ENCODE assay signal across 7 cellular contexts in the genomic region with DNA sequence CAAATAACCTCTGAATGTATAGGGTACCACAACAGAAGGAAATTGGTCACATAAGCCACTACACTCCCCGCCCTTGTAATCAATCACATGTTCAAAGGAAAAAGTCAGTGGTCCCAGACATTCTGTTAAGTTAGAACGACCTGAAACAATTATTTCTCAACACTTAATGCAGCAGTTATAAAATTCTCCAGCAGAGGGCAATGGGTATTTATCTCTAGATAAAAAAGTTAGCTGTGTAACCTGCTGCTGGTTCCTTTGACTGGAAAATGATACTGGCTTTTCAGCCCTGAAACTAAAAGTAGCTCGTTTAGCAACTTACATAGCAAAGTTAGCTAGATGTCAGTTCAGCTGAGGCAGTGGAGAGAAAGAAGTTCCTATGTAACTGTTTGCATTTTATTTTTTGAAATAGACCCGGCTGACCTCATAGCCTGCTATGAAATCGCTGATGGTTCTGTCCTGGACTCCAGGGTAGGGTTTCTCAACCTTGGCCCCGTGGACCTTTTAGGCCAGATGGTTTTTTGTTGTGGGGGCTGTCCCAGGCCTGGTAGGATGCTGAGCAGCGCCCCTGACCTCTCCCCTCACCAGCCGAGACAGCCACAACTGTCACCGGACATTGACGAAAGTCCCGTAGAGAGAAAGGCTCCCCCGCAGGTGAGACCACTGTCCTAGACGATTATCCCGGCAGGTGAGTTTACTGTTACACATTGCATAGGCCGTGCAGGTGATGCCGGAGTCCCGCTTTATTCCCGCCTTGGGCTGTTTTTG. TPM values are rescaled to one million over a fixed set of nuclear protein-coding genes. Genes with fewer than 3 reads are reported as not detected.
DNase-seq lines count a peak whose midpoint lies in the region; ATAC-seq, FAIRE-seq and TF ChIP-seq lines count a peak whose summit lies in the region.

No MANE protein-coding gene starts in this region.

- intact Hi-C loops in heart right ventricle (cut with DNase I): loop anchor here in 8 of 10 donors (2.0 to 5.0 kb wide), 3 partner anchors 199 to 204 kb away; no protein-coding TSS in a partner anchor

- no peak overlapping the region for H3K27ac ChIP-seq in heart right ventricle
- no peak overlapping the region for H3K27ac ChIP-seq in small intestine (ENCODE audit: low read depth in 1 of 2, low read length in 1 of 2)

- DNase-seq in DMS53 treated with DMSO at 0.1 percent for 48 hours (lab: John Stamatoyannopoulos, UW; ENCODE audit: unreplicated experiment): peak; percentile 61
- DNase-seq in NCI-H1048 (lab: John Stamatoyannopoulos, UW): peak; percentile 28
- no peak for DNase-seq in WTC11 (ENCODE audit: low spot score)
- DNase-seq in heart right ventricle: no peak
- peak; percentile 42 for DNase-seq in small intestine

- H3K4me3 Mint-ChIP-seq in WTC11: no peak overlapping the region

- peaks cover 12% of the 10 kb centered on the region for H3K9me3 Mint-ChIP-seq in WTC11

- H3K36me3 ChIP-seq in heart right ventricle (no peaks in the 10 kb centered on the region), small intestine (ENCODE audit: control insufficient read depth in 2 of 2, insufficient read depth in 2 of 2, low read length in 2 of 2) (no peaks in the 10 kb centered on the region)

- H3K36me3 Mint-ChIP-seq in WTC11: no peaks in the 10 kb centered on the region

- FAIRE-seq in small intestine (lab: Jason Lieb, UNC): no peak

- ATAC-seq in GM19324 (IDR thresholded peaks at IDR 0.05; ENCODE audit: low FRiP score, unreplicated experiment) (peak; percentile 55), WTC11 (peak; percentile 62), heart right ventricle (peak in 2 of 8 donors; percentile 44 to 47), HG02678 (IDR thresholded peaks at IDR 0.05; ENCODE audit: unreplicated experiment) (no peak)

- no peak overlapping the region for H3K27ac Mint-ChIP-seq in WTC11

- no peak overlapping the region for H3K4me3 ChIP-seq in heart right ventricle
- no peak overlapping the region for H3K4me3 ChIP-seq in small intestine (ENCODE audit: low read depth in 1 of 2, low read length in 2 of 2)

- H3K9me3 ChIP-seq in heart right ventricle (no peaks in the 10 kb centered on the region), small intestine (ENCODE audit: control insufficient read depth, low read depth) (no peaks in the 10 kb centered on the region)

- WGBS in heart right ventricle, 2 donors: 70 to 71% methylated on average over 18 of the region's 18 CpGs
- 67 to 72% (median 70%) methylated on average over 18 of the region's 18 CpGs for WGBS in small intestine, 3 donors

- H3K4me1 Mint-ChIP-seq in WTC11: peaks cover 8% of the 10 kb centered on the region

- POLR2A ChIA-PET in WTC11 (lab: Charles Lee): interaction anchor here (0.6 kb wide), 1 partner anchor 221 kb away, joined by 6 read pairs; no protein-coding TSS in a partner anchor

- no peaks in the 10 kb centered on the region for H3K4me1 ChIP-seq in heart right ventricle
- H3K4me1 ChIP-seq in small intestine (ENCODE audit: control insufficient read depth in 2 of 2, insufficient read depth in 1 of 2, low read depth in 1 of 2, low read length in 1 of 2): no peaks in the 10 kb centered on the region

- peak; percentile 52 for TF ChIP-seq CTCF in WTC11 (IDR thresholded peaks at IDR 0.05)
- TF ChIP-seq CTCF in heart right ventricle (IDR thresholded peaks at IDR 0.05): peak; percentile 45 to 78 (median 68)

- H3K27me3 ChIP-seq in heart right ventricle (peaks cover 0 to 13% (median 0%) of the 10 kb centered on the region in 7 donors), small intestine (ENCODE audit: control insufficient read depth in 2 of 2, insufficient read depth in 2 of 2, low read length in 2 of 2) (no peaks in the 10 kb centered on the region)

- no peaks in the 10 kb centered on the region for H3K27me3 Mint-ChIP-seq in WTC11 (ENCODE audit: low read depth)

- CTCF ChIA-PET in WTC11 (lab: Charles Lee): interaction anchor here (0.6 to 3.1 kb wide), 34 partner anchors 8 to 371 kb away, joined by 3 to 27 read pairs (median 4); a partner anchor contains a TSS

TF ChIP-seq in WTC11, 78 proteins besides CTCF, POLR2A, EP300 and RAD21:
- TF ChIP-seq SOX15 (CRISPR knock-in tag; IDR thresholded peaks at IDR 0.05) (no peak), NR2C2 (CRISPR knock-in tag; IDR thresholded peaks at IDR 0.05) (no peak)
- TF ChIP-seq, protein P1, sequence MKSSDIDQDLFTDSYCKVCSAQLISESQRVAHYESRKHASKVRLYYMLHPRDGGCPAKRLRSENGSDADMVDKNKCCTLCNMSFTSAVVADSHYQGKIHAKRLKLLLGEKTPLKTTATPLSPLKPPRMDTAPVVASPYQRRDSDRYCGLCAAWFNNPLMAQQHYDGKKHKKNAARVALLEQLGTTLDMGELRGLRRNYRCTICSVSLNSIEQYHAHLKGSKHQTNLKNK (CRISPR knock-in tag; IDR thresholded peaks at IDR 0.05): no peak
- TF ChIP-seq, protein P2, sequence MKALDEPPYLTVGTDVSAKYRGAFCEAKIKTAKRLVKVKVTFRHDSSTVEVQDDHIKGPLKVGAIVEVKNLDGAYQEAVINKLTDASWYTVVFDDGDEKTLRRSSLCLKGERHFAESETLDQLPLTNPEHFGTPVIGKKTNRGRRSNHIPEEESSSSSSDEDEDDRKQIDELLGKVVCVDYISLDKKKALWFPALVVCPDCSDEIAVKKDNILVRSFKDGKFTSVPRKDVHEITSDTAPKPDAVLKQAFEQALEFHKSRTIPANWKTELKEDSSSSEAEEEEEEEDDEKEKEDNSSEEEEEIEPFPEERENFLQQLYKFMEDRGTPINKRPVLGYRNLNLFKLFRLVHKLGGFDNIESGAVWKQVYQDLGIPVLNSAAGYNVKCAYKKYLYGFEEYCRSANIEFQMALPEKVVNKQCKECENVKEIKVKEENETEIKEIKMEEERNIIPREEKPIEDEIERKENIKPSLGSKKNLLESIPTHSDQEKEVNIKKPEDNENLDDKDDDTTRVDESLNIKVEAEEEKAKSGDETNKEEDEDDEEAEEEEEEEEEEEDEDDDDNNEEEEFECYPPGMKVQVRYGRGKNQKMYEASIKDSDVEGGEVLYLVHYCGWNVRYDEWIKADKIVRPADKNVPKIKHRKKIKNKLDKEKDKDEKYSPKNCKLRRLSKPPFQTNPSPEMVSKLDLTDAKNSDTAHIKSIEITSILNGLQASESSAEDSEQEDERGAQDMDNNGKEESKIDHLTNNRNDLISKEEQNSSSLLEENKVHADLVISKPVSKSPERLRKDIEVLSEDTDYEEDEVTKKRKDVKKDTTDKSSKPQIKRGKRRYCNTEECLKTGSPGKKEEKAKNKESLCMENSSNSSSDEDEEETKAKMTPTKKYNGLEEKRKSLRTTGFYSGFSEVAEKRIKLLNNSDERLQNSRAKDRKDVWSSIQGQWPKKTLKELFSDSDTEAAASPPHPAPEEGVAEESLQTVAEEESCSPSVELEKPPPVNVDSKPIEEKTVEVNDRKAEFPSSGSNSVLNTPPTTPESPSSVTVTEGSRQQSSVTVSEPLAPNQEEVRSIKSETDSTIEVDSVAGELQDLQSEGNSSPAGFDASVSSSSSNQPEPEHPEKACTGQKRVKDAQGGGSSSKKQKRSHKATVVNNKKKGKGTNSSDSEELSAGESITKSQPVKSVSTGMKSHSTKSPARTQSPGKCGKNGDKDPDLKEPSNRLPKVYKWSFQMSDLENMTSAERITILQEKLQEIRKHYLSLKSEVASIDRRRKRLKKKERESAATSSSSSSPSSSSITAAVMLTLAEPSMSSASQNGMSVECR (CRISPR knock-in tag; IDR thresholded peaks at IDR 0.05; ENCODE audit: borderline replicate concordance): no peak
- TF ChIP-seq, protein P3, sequence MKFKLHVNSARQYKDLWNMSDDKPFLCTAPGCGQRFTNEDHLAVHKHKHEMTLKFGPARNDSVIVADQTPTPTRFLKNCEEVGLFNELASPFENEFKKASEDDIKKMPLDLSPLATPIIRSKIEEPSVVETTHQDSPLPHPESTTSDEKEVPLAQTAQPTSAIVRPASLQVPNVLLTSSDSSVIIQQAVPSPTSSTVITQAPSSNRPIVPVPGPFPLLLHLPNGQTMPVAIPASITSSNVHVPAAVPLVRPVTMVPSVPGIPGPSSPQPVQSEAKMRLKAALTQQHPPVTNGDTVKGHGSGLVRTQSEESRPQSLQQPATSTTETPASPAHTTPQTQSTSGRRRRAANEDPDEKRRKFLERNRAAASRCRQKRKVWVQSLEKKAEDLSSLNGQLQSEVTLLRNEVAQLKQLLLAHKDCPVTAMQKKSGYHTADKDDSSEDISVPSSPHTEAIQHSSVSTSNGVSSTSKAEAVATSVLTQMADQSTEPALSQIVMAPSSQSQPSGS (CRISPR knock-in tag; IDR thresholded peaks at IDR 0.05; ENCODE audit: borderline replicate concordance, low read depth): no peak
- TF ChIP-seq, protein P4, sequence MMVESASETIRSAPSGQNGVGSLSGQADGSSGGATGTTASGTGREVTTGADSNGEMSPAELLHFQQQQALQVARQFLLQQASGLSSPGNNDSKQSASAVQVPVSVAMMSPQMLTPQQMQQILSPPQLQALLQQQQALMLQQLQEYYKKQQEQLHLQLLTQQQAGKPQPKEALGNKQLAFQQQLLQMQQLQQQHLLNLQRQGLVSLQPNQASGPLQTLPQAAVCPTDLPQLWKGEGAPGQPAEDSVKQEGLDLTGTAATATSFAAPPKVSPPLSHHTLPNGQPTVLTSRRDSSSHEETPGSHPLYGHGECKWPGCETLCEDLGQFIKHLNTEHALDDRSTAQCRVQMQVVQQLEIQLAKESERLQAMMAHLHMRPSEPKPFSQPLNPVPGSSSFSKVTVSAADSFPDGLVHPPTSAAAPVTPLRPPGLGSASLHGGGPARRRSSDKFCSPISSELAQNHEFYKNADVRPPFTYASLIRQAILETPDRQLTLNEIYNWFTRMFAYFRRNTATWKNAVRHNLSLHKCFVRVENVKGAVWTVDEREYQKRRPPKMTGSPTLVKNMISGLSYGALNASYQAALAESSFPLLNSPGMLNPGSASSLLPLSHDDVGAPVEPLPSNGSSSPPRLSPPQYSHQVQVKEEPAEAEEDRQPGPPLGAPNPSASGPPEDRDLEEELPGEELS (CRISPR knock-in tag; IDR thresholded peaks at IDR 0.05): no peak

RNA-seq across cellular contexts. Expression of a gene that starts 40.2 kb away (rescaled TPM):
- 7.3 to 8.7 TPM (median 8.5 TPM) in 3 replicates for total RNA-seq in WTC11 (2021)
- 1 to 10 TPM in 2 of 10 donors, under 1 TPM in 8; 0.34 to 1.6 (median 0.76) TPM for total RNA-seq in heart right ventricle
- under 1 TPM; 0.51 to 0.80 TPM for polyA plus RNA-seq in heart right ventricle
- 1 to 10 TPM in 1 of 3 donors, under 1 TPM in 1, not detected in 1; 0.54 to 1.7 TPM for polyA plus RNA-seq in small intestine

RNA-seq across cellular contexts. Expression of a gene that starts 40.8 kb away (rescaled TPM):
- total RNA-seq in WTC11 (2021): 17.1 to 18.3 TPM (median 18.1 TPM) in 3 replicates
- total RNA-seq in heart right ventricle: 100 to 1,000 TPM in 2 of 10 donors, 10 to 100 TPM in 8; 39.6 to 114 (median 57.1) TPM
- 10 to 100 TPM; 15.0 to 83.1 TPM for polyA plus RNA-seq in heart right ventricle
- polyA plus RNA-seq in small intestine: 10 to 100 TPM in 2 of 3 donors, 1 to 10 TPM in 1; 3.8 to 25.8 (median 13.2) TPM

Comparison
In these comparisons a context has a peak if more than half of its experiments do, and no peak if none do; other contexts are left out.
1. DNase-seq: peak in DMS53 treated with DMSO at 0.1 percent for 48 hours (single experiment), NCI-H1048 (single experiment) and small intestine (single experiment); none in WTC11 (single experiment) and heart right ventricle (0 of 2).